ENCODE assay signal across 1 cellular context in the genomic region with DNA sequence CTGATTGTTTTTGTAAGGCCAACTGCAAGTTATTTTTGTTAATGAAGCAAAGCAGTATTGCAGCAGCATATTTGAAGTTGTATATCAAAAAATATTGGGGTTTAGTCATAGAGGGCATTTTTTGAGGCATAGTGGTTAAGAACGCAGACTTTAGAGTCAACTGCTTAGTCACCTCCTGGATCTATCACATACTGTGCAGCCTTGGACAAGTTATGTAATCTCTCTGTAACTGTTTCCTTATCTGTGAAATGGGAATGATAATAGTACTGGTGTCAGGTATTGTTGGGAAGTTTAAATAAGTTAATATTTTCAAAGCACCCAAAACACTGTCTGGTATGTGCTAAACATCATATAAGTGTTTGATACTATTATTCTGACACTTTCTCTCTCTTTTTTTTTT.
TF ChIP-seq lines count a peak whose summit lies in the region.

No MANE protein-coding gene starts in this region.

TF ChIP-seq in SK-N-SH treated with all-trans-retinoic acid at 6 μM for 48 hours, 23 proteins besides CTCF, POLR2A, EP300 and RAD21 (continued from another document):
- TF ChIP-seq, protein P1, sequence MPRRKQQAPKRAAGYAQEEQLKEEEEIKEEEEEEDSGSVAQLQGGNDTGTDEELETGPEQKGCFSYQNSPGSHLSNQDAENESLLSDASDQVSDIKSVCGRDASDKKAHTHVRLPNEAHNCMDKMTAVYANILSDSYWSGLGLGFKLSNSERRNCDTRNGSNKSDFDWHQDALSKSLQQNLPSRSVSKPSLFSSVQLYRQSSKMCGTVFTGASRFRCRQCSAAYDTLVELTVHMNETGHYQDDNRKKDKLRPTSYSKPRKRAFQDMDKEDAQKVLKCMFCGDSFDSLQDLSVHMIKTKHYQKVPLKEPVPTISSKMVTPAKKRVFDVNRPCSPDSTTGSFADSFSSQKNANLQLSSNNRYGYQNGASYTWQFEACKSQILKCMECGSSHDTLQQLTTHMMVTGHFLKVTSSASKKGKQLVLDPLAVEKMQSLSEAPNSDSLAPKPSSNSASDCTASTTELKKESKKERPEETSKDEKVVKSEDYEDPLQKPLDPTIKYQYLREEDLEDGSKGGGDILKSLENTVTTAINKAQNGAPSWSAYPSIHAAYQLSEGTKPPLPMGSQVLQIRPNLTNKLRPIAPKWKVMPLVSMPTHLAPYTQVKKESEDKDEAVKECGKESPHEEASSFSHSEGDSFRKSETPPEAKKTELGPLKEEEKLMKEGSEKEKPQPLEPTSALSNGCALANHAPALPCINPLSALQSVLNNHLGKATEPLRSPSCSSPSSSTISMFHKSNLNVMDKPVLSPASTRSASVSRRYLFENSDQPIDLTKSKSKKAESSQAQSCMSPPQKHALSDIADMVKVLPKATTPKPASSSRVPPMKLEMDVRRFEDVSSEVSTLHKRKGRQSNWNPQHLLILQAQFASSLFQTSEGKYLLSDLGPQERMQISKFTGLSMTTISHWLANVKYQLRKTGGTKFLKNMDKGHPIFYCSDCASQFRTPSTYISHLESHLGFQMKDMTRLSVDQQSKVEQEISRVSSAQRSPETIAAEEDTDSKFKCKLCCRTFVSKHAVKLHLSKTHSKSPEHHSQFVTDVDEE (CRISPR knock-in tag; IDR thresholded peaks at IDR 0.05): no peak
- no peak for TF ChIP-seq ZFP30 (CRISPR knock-in tag; IDR thresholded peaks at IDR 0.05)
- TF ChIP-seq, protein P2, sequence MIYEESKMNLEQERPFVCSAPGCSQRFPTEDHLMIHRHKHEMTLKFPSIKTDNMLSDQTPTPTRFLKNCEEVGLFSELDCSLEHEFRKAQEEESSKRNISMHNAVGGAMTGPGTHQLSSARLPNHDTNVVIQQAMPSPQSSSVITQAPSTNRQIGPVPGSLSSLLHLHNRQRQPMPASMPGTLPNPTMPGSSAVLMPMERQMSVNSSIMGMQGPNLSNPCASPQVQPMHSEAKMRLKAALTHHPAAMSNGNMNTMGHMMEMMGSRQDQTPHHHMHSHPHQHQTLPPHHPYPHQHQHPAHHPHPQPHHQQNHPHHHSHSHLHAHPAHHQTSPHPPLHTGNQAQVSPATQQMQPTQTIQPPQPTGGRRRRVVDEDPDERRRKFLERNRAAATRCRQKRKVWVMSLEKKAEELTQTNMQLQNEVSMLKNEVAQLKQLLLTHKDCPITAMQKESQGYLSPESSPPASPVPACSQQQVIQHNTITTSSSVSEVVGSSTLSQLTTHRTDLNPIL (CRISPR knock-in tag; IDR thresholded peaks at IDR 0.05; ENCODE audit: low read depth): no peak
- TF ChIP-seq, protein P3, sequence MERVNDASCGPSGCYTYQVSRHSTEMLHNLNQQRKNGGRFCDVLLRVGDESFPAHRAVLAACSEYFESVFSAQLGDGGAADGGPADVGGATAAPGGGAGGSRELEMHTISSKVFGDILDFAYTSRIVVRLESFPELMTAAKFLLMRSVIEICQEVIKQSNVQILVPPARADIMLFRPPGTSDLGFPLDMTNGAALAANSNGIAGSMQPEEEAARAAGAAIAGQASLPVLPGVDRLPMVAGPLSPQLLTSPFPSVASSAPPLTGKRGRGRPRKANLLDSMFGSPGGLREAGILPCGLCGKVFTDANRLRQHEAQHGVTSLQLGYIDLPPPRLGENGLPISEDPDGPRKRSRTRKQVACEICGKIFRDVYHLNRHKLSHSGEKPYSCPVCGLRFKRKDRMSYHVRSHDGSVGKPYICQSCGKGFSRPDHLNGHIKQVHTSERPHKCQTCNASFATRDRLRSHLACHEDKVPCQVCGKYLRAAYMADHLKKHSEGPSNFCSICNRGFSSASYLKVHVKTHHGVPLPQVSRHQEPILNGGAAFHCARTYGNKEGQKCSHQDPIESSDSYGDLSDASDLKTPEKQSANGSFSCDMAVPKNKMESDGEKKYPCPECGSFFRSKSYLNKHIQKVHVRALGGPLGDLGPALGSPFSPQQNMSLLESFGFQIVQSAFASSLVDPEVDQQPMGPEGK (CRISPR knock-in tag; IDR thresholded peaks at IDR 0.05; ENCODE audit: borderline replicate concordance): no peak
- no peak for TF ChIP-seq ISL1 (CRISPR knock-in tag; IDR thresholded peaks at IDR 0.05)
- no peak for TF ChIP-seq BACH2 (CRISPR knock-in tag; IDR thresholded peaks at IDR 0.05; ENCODE audit: borderline replicate concordance)
- no peak for TF ChIP-seq OSR1 (CRISPR knock-in tag; IDR thresholded peaks at IDR 0.05)
TF ChIP-seq in SK-N-SH treated with all-trans-retinoic acid at 6 μM for 48 hours: peak in this region for 0.
